In genomic region chr10:73791871-73792400, GRCh38 we compare ENCODE assay signal across 1 cellular context.
TF ChIP-seq lines count a peak whose summit lies in the region.

No MANE protein-coding gene starts in this region.

TF ChIP-seq in K562, 482 proteins besides CTCF, POLR2A, EP300 and RAD21:
- TF ChIP-seq BCOR (IDR thresholded peaks at IDR 0.05): no peak
- TF ChIP-seq RBFOX2 (IDR thresholded peaks at IDR 0.05; ENCODE audit: low read depth, low read length): peak; percentile 48
- TF ChIP-seq TFAP4 (CRISPR knock-in tag; IDR thresholded peaks at IDR 0.05; ENCODE audit: borderline replicate concordance): 0 out of 2 replicates have a peak, but pooled peaks have one; percentile 16
- TF ChIP-seq LEF1 (IDR thresholded peaks at IDR 0.05): no peak
- peak; percentile 50; the same call in 1 of the 2 replicates for TF ChIP-seq POLR2G (IDR thresholded peaks at IDR 0.05; ENCODE audit: low read depth, low read length)
